Comparison of ENCODE assay signal across 9 cellular contexts in the genomic region with DNA sequence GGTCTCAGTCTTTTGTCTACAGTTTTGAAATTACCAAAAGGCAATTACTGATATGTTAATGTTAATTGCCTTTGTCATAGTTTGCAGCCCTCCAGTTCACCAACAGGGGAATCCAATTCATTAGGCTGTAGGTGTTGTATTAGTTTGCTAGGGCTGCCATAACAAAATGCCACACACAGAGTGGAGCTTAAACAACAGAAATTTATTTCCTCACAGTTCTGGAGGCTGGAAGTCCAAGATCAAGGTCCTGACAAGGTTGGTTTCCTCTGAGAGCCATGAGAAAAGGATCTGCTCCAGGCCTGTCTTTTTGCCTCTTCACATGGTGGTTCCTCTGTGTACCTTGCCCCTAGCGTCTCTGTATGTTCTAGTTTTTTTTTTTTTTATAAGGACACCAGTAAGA. TPM values are rescaled to one million over a fixed set of nuclear protein-coding genes. Genes with fewer than 3 reads are reported as not detected.
DNase-seq lines count a peak whose midpoint lies in the region; ATAC-seq, FAIRE-seq and TF ChIP-seq lines count a peak whose summit lies in the region.
"Had no signal": no experiment of that assay in that cellular context is flagged by ENCODE, and none has a peak within 500 bp of the region (broad histone marks: within the 10 kb centered on the region; RNA-seq: fewer than 3 reads in every experiment).

No MANE protein-coding gene starts in this region.

- POLR2A ChIA-PET in naive thymus-derived CD8-positive, alpha-beta T cell (lab: Charles Lee): interaction anchor here (1.0 to 2.6 kb wide), 2 partner anchors 85 to 116 kb away, joined by 4 to 25 read pairs; partner anchors contain the start of gene CDC14A

- H3K36me3 Mint-ChIP-seq in naive thymus-derived CD8-positive, alpha-beta T cell: peaks cover 10 to 45% (median 25%) of the 10 kb centered on the region in 3 donors

- H3K4me3 ChIP-seq in AG09309 (ENCODE audit: control insufficient read depth, low read depth, low read length) (peak overlapping the region; percentile 80), LNCaP clone FGC (ENCODE audit: low read depth, low read length) (peak overlapping the region; percentile 94), choroid plexus epithelial cell (ENCODE audit: low read depth, low read length) (peak overlapping the region; percentile 93)

- no peaks in the 10 kb centered on the region for H3K9me3 Mint-ChIP-seq in naive thymus-derived CD8-positive, alpha-beta T cell

- DNase-seq in AG09309 (ENCODE audit: low read depth): no peak
- DNase-seq in LNCaP clone FGC (ENCODE audit: low read depth): no peak
- no peak for DNase-seq in choroid plexus epithelial cell (ENCODE audit: low read depth)
- DNase-seq in naive thymus-derived CD8-positive, alpha-beta T cell: no peak
- no peak for DNase-seq in H54 (ENCODE audit: insufficient read length, low spot score)
- DNase-seq in stimulated activated CD4-positive, alpha-beta T cell treated with anti-CD3 and anti-CD28 coated beads, Interleukin-12 subunit alpha, Interleukin-12 subunit beta, amount 100 ng/mL, for 4 hours: no peak
- no peak for DNase-seq in SW 1271 (lab: John Stamatoyannopoulos, UW)

- peaks cover 30 to 67% (median 65%) of the 10 kb centered on the region in 4 donors for H3K4me1 Mint-ChIP-seq in naive thymus-derived CD8-positive, alpha-beta T cell

- TF ChIP-seq CTCF in AG09309 (IDR thresholded peaks at IDR 0.05; ENCODE audit: control insufficient read depth, insufficient read depth, low read depth, low read length, missing control alignments): no peak
- TF ChIP-seq CTCF in LNCaP clone FGC (IDR thresholded peaks at IDR 0.05; ENCODE audit: control insufficient read depth, extremely low read depth, insufficient read depth): no peak
- no peak for TF ChIP-seq CTCF in choroid plexus epithelial cell (conservative IDR thresholded peaks at IDR 0.05; ENCODE audit: low read depth, low read length)

- TF ChIP-seq POLR2A in H54 (IDR thresholded peaks at IDR 0.05; ENCODE audit: low read depth, low read length): no peak

- peak overlapping the region in 7 of 10 donors; percentile 22 to 98 (median 40) for H3K27ac Mint-ChIP-seq in naive thymus-derived CD8-positive, alpha-beta T cell

- peak overlapping the region; percentile 66 to 100 (median 100) for H3K4me3 Mint-ChIP-seq in naive thymus-derived CD8-positive, alpha-beta T cell

- ATAC-seq in naive thymus-derived CD8-positive, alpha-beta T cell: no peak
- no peak for ATAC-seq in HG02884 (IDR thresholded peaks at IDR 0.05; ENCODE audit: unreplicated experiment)

- H3K27me3 Mint-ChIP-seq in naive thymus-derived CD8-positive, alpha-beta T cell: no peaks in the 10 kb centered on the region

- FAIRE-seq in H54 (lab: Jason Lieb, UNC): no peak
- FAIRE-seq: islet of Langerhans had no signal

RNA-seq across cellular contexts. Expression of gene RTCA, which starts 1.3 kb away (rescaled TPM):
- total RNA-seq in naive thymus-derived CD8-positive, alpha-beta T cell: 10 to 100 TPM; 36.6 to 42.2 TPM
- 10 to 100 TPM; 13.8 to 18.0 (median 15.2) TPM for polyA plus RNA-seq in naive thymus-derived CD8-positive, alpha-beta T cell

RNA-seq across cellular contexts. Expression of gene DBT, which starts 17.6 kb away (rescaled TPM):
- total RNA-seq in naive thymus-derived CD8-positive, alpha-beta T cell: 10 to 100 TPM; 16.2 to 16.5 TPM
- polyA plus RNA-seq in naive thymus-derived CD8-positive, alpha-beta T cell: 1 to 10 TPM; 5.2 to 7.2 (median 6.3) TPM
